8 cellular contexts compared by ENCODE assay signal in genomic region chr3:23809840-23810341, GRCh38. TPM values are rescaled to one million over a fixed set of nuclear protein-coding genes. Genes with fewer than 3 reads are reported as not detected.
DNase-seq lines count a peak whose midpoint lies in the region; ATAC-seq and TF ChIP-seq lines count a peak whose summit lies in the region.

No MANE protein-coding gene starts in this region.

- H3F3A ChIP-seq in SK-N-SH (replicated peaks; ENCODE audit: insufficient read depth), result peaks cover 22% of the 10 kb centered on the region

- intact Hi-C loops in esophagus squamous epithelium (cut with DNase I), result no loop called here

- TF ChIP-seq EP300 in SK-N-SH (IDR thresholded peaks at IDR 0.05; ENCODE audit: borderline replicate concordance in 1 of 2, low read depth in 1 of 2, low read length in 1 of 2), result no peak

- DNase-seq in SK-N-SH (peak; percentile 49), SK-N-DZ (ENCODE audit: low spot score) (peak; percentile 21), esophagus squamous epithelium (lab: John Stamatoyannopoulos, UW) (no peak), NCI-H1092 treated with DMSO at 0.1 percent for 48 hours (lab: John Stamatoyannopoulos, UW) (no peak), KG1 (lab: John Stamatoyannopoulos, UW) (no peak)

- H3K4me3 ChIP-seq in SK-N-SH (ENCODE audit: low read depth in 2 of 2, low read length in 1 of 2), result peak overlapping the region; percentile 63 to 67
- peak overlapping the region; percentile 57 to 90 (median 70) for H3K4me3 ChIP-seq in esophagus squamous epithelium
- H3K4me3 ChIP-seq in rectal smooth muscle tissue (ENCODE audit: low read length), result peak overlapping the region; percentile 75

- H3K4me2 ChIP-seq in SK-N-SH, result peak overlapping the region; percentile 95

- peak overlapping the region; percentile 80 for H2AFZ ChIP-seq in SK-N-SH (ENCODE audit: low read depth)

- 63% methylated on average over 13 of the region's 13 CpGs for WGBS in SK-N-SH (ENCODE audit: low lambda C conversion rate)
- WGBS in esophagus squamous epithelium, 2 donors, result 38 to 44% methylated on average over 13 of the region's 13 CpGs

- H3K36me3 ChIP-seq in SK-N-SH (replicated peaks in 1 of 2; ENCODE audit: control insufficient read depth in 1 of 2, insufficient read depth in 2 of 2, low read length in 1 of 2) (peaks cover 17 to 25% of the 10 kb centered on the region in 2 experiments), esophagus squamous epithelium (peaks cover 0 to 11% (median 0%) of the 10 kb centered on the region in 3 donors), rectal smooth muscle tissue (ENCODE audit: control insufficient read depth, insufficient read depth, low read length) (no peaks in the 10 kb centered on the region)

- H3K27me3 ChIP-seq in SK-N-SH (ENCODE audit: insufficient read depth), result no peaks in the 10 kb centered on the region
- no peaks in the 10 kb centered on the region for H3K27me3 ChIP-seq in esophagus squamous epithelium
- no peaks in the 10 kb centered on the region for H3K27me3 ChIP-seq in rectal smooth muscle tissue (ENCODE audit: control insufficient read depth, insufficient read depth, low read length)

- H4K20me1 ChIP-seq in SK-N-SH (ENCODE audit: insufficient read depth), result peaks cover 13% of the 10 kb centered on the region

- H3K9me3 ChIP-seq in SK-N-SH (no peaks in the 10 kb centered on the region), esophagus squamous epithelium (no peaks in the 10 kb centered on the region)

- CTCF ChIA-PET in SK-N-SH (lab: Yijun Ruan, JAX), result interaction anchor here (0.7 to 1.5 kb wide), 8 partner anchors 16 to 575 kb away, joined by 3 to 4 read pairs (median 3); no protein-coding TSS in a partner anchor

- peaks cover 58% of the 10 kb centered on the region for H3K79me2 ChIP-seq in SK-N-SH (ENCODE audit: insufficient read depth)

- H3K4me1 ChIP-seq in SK-N-SH (ENCODE audit: control insufficient read depth in 1 of 2, insufficient read depth in 2 of 2, low read depth in 1 of 2, low read length in 1 of 2) (peaks cover 8 to 29% of the 10 kb centered on the region in 2 experiments; a peak in 2 of 4 replicates), esophagus squamous epithelium (peaks cover 18 to 60% (median 34%) of the 10 kb centered on the region in 3 donors), rectal smooth muscle tissue (ENCODE audit: control insufficient read depth, insufficient read depth, low read length) (peaks cover 9% of the 10 kb centered on the region)

- peak overlapping the region; percentile 32; the same call in 1 of the 2 replicates for H3K9ac ChIP-seq in SK-N-SH
- no peak overlapping the region for H3K9ac ChIP-seq in rectal smooth muscle tissue (ENCODE audit: low read length)

- H3K27ac ChIP-seq in SK-N-SH (ENCODE audit: low read depth in 2 of 2, low read length in 1 of 2) (peak overlapping the region; percentile 24 to 79; a peak in 3 of 4 replicates), esophagus squamous epithelium (peak overlapping the region; percentile 82 to 92 (median 89)), rectal smooth muscle tissue (ENCODE audit: low read depth, low read length) (peak overlapping the region; percentile 82)

- ATAC-seq in SK-N-SH treated with all-trans-retinoic acid at 6 μM for 48 hours (no peak), HG03521 (IDR thresholded peaks at IDR 0.05; ENCODE audit: unreplicated experiment) (no peak)

- POLR2A ChIA-PET in SK-N-SH (lab: Yijun Ruan, JAX), result interaction anchor here (2.6 kb wide), 1 partner anchor 108 kb away, joined by 17 read pairs; the partner anchor contains the start of genes NKIRAS1 and RPL15

- TF ChIP-seq CTCF in SK-N-SH (IDR thresholded peaks at IDR 0.05) (no peak), esophagus squamous epithelium (IDR thresholded peaks at IDR 0.05) (no peak)

- TF ChIP-seq POLR2A in esophagus squamous epithelium (IDR thresholded peaks at IDR 0.05), result no peak

- no peak for TF ChIP-seq RAD21 in SK-N-SH (IDR thresholded peaks at IDR 0.05; ENCODE audit: low read length)

- H3K9me2 ChIP-seq in SK-N-SH, result no peaks in the 10 kb centered on the region

TF ChIP-seq in SK-N-SH, 30 proteins besides CTCF, POLR2A, EP300 and RAD21:
- TF ChIP-seq, protein P1, sequence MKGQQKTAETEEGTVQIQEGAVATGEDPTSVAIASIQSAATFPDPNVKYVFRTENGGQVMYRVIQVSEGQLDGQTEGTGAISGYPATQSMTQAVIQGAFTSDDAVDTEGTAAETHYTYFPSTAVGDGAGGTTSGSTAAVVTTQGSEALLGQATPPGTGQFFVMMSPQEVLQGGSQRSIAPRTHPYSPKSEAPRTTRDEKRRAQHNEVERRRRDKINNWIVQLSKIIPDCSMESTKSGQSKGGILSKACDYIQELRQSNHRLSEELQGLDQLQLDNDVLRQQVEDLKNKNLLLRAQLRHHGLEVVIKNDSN (IDR thresholded peaks at IDR 0.05; ENCODE audit: borderline replicate concordance, low read depth), result no peak
- TF ChIP-seq TAF1 (IDR thresholded peaks at IDR 0.05; ENCODE audit: borderline replicate concordance, low read depth, low read length) (no peak), GABPA (IDR thresholded peaks at IDR 0.05; ENCODE audit: low read depth) (no peak)

TF ChIP-seq in SK-N-SH treated with all-trans-retinoic acid at 6 μM for 48 hours, 23 proteins besides CTCF, POLR2A, EP300 and RAD21:
- TF ChIP-seq ZFP30 (CRISPR knock-in tag; IDR thresholded peaks at IDR 0.05) (no peak), ZNF70 (CRISPR knock-in tag; IDR thresholded peaks at IDR 0.05) (no peak), TOX (CRISPR knock-in tag; IDR thresholded peaks at IDR 0.05; ENCODE audit: borderline replicate concordance) (no peak), CSDC2 (CRISPR knock-in tag; IDR thresholded peaks at IDR 0.05) (no peak), ESRRG (CRISPR knock-in tag; IDR thresholded peaks at IDR 0.05) (no peak), BACH2 (CRISPR knock-in tag; IDR thresholded peaks at IDR 0.05; ENCODE audit: borderline replicate concordance) (no peak)
TF ChIP-seq in SK-N-SH treated with all-trans-retinoic acid at 6 μM for 48 hours: peak in this region for 0.

RNA-seq across cellular contexts. Expression of gene UBE2E1, which starts 4.1 kb away (rescaled TPM):
- polyA plus RNA-seq in SK-N-SH (2012; rRNA removed), result 59.9 and 85.2 TPM in 2 replicates
- 90.1 and 110 TPM in 2 replicates for polyA plus RNA-seq in SK-N-SH (2012; cell fraction: cytosol; rRNA removed)
- 23.7 and 54.6 TPM in 2 replicates for polyA plus RNA-seq in SK-N-SH (2012; cell fraction: nucleus; rRNA removed)
- 161 and 178 TPM in 2 replicates for polyA plus RNA-seq in SK-N-DZ (2014; cell fraction: cytosol; rRNA removed)
- polyA plus RNA-seq in SK-N-DZ (2014; cell fraction: nucleus; rRNA removed), result 128 and 165 TPM in 2 replicates
- total RNA-seq in esophagus squamous epithelium, result 100 to 1,000 TPM in 2 of 4 donors, 10 to 100 TPM in 2; 83.9 to 115 (median 104) TPM

Comparison
In these comparisons a context has a peak if more than half of its experiments do, and no peak if none do; other contexts are left out.
1. DNase-seq: peak in SK-N-SH (single experiment) and SK-N-DZ (single experiment); none in esophagus squamous epithelium (single experiment), NCI-H1092 treated with DMSO at 0.1 percent for 48 hours (single experiment) and KG1 (single experiment).
2. Peak in every context shown above with its lines, with median percentiles within 50 percentile points of each other: H3K27ac ChIP-seq and H3K4me3 ChIP-seq.